ENCODE assay signal across 20 cellular contexts in genomic region chr1:164746677-164747076, GRCh38.
"Had no signal": no experiment of that assay in that cellular context is flagged by ENCODE, and none has a peak within 500 bp of the region (broad histone marks: within the 10 kb centered on the region; RNA-seq: fewer than 3 reads in every experiment).

No MANE protein-coding gene starts in this region.

- DNase-seq: activated CD4-positive, alpha-beta memory T cell treated with anti-CD3 and anti-CD28 coated beads, Interleukin-2, amount 10 ng/mL, durations not matched to agents 7 days and 5 days; activated CD4-positive, alpha-beta T cell treated with anti-CD3 and anti-CD28 coated beads for 36 hours; activated effector memory CD4-positive, alpha-beta T cell treated with Interleukin-2 at 50 U/mL for 16 hours; activated T-cell treated with anti-CD3 and anti-CD28 coated beads, Interleukin-2, amount 50 U/mL, for 4 hours; amniotic stem cell; central memory CD4-positive, alpha-beta T cell; cortex of kidney; effector CD4-positive, alpha-beta T cell; foreskin melanocyte; heart left ventricle; left lung; mesendoderm; nucleus accumbens; stimulated activated CD4-positive, alpha-beta T cell treated with anti-CD3 and anti-CD28 coated beads, Interleukin-12 subunit alpha, Interleukin-12 subunit beta, amount 100 ng/mL, for 4 hours; stimulated activated CD4-positive, alpha-beta T cell treated with anti-CD3 and anti-CD28 coated beads, Interleukin-2, amount 100 ng/mL, for 24 hours; T-helper 17 cell had no signal

- H3K4me3 Mint-ChIP-seq: activated CD4-positive, alpha-beta memory T cell treated with anti-CD3 and anti-CD28 coated beads, Interleukin-2, amount 10 ng/mL, durations not matched to agents 7 days and 5 days; activated CD4-positive, alpha-beta T cell treated with anti-CD3 and anti-CD28 coated beads for 36 hours; activated naive CD4-positive, alpha-beta T cell treated with anti-CD3 and anti-CD28 coated beads, Interleukin-2, amount 50 U/mL, for 24 hours; activated T-cell treated with anti-CD3 and anti-CD28 coated beads, Interleukin-2, amount 50 U/mL, for 4 hours; natural killer cell treated with Interleukin-12 subunit alpha and Interleukin-12 subunit beta and Interleukin-15 and Interleukin-18, amount 100 ng/mL, for 72 hours; stimulated activated effector memory CD8-positive, alpha-beta T cell treated with anti-CD3 and anti-CD28 coated beads, Interleukin-12 subunit alpha, Interleukin-12 subunit beta, amount 100 ng/mL, for 72 hours; T-helper 17 cell had no signal

- H3K9me3 ChIP-seq: heart left ventricle, left lung, tibial nerve had no signal

- ATAC-seq: activated CD4-positive, alpha-beta T cell treated with anti-CD3 and anti-CD28 coated beads for 36 hours; activated T-cell treated with anti-CD3 and anti-CD28 coated beads, Interleukin-2, amount 50 U/mL, for 4 hours; heart left ventricle; left lung; natural killer cell treated with Interleukin-12 subunit alpha and Interleukin-12 subunit beta and Interleukin-15 and Interleukin-18, amount 100 ng/mL, for 72 hours; stimulated activated effector memory CD8-positive, alpha-beta T cell treated with anti-CD3 and anti-CD28 coated beads, Interleukin-12 subunit alpha, Interleukin-12 subunit beta, amount 100 ng/mL, for 72 hours; T-helper 17 cell had no signal

- H3K4me1 ChIP-seq: left lung had no signal

- H3K4me3 ChIP-seq: heart left ventricle, left lung, tibial nerve had no signal

- H3K27me3 ChIP-seq: heart left ventricle, left lung, tibial nerve had no signal

- H3K27ac Mint-ChIP-seq: activated CD4-positive, alpha-beta memory T cell treated with anti-CD3 and anti-CD28 coated beads, Interleukin-2, amount 10 ng/mL, durations not matched to agents 7 days and 5 days; activated CD4-positive, alpha-beta T cell treated with anti-CD3 and anti-CD28 coated beads for 36 hours; activated naive CD4-positive, alpha-beta T cell treated with anti-CD3 and anti-CD28 coated beads, Interleukin-2, amount 50 U/mL, for 24 hours; natural killer cell treated with Interleukin-12 subunit alpha and Interleukin-12 subunit beta and Interleukin-15 and Interleukin-18, amount 100 ng/mL, for 72 hours; stimulated activated effector memory CD8-positive, alpha-beta T cell treated with anti-CD3 and anti-CD28 coated beads, Interleukin-12 subunit alpha, Interleukin-12 subunit beta, amount 100 ng/mL, for 72 hours; T-helper 17 cell had no signal

- H3K27me3 Mint-ChIP-seq: activated CD4-positive, alpha-beta memory T cell treated with anti-CD3 and anti-CD28 coated beads, Interleukin-2, amount 10 ng/mL, durations not matched to agents 7 days and 5 days; activated CD4-positive, alpha-beta T cell treated with anti-CD3 and anti-CD28 coated beads for 36 hours; T-helper 17 cell had no signal

- H3K36me3 Mint-ChIP-seq: activated naive CD4-positive, alpha-beta T cell treated with anti-CD3 and anti-CD28 coated beads, Interleukin-2, amount 50 U/mL, for 24 hours; natural killer cell treated with Interleukin-12 subunit alpha and Interleukin-12 subunit beta and Interleukin-15 and Interleukin-18, amount 100 ng/mL, for 72 hours; stimulated activated effector memory CD8-positive, alpha-beta T cell treated with anti-CD3 and anti-CD28 coated beads, Interleukin-12 subunit alpha, Interleukin-12 subunit beta, amount 100 ng/mL, for 72 hours had no signal

- H3K36me3 ChIP-seq: heart left ventricle, left lung, tibial nerve had no signal

- H3K4me1 Mint-ChIP-seq: activated CD4-positive, alpha-beta memory T cell treated with anti-CD3 and anti-CD28 coated beads, Interleukin-2, amount 10 ng/mL, durations not matched to agents 7 days and 5 days; activated CD4-positive, alpha-beta T cell treated with anti-CD3 and anti-CD28 coated beads for 36 hours; activated naive CD4-positive, alpha-beta T cell treated with anti-CD3 and anti-CD28 coated beads, Interleukin-2, amount 50 U/mL, for 24 hours; stimulated activated effector memory CD8-positive, alpha-beta T cell treated with anti-CD3 and anti-CD28 coated beads, Interleukin-12 subunit alpha, Interleukin-12 subunit beta, amount 100 ng/mL, for 72 hours; T-helper 17 cell had no signal

- H3K9me3 Mint-ChIP-seq: activated CD4-positive, alpha-beta memory T cell treated with anti-CD3 and anti-CD28 coated beads, Interleukin-2, amount 10 ng/mL, durations not matched to agents 7 days and 5 days; activated naive CD4-positive, alpha-beta T cell treated with anti-CD3 and anti-CD28 coated beads, Interleukin-2, amount 50 U/mL, for 24 hours; activated T-cell treated with anti-CD3 and anti-CD28 coated beads, Interleukin-2, amount 50 U/mL, for 4 hours; natural killer cell treated with Interleukin-12 subunit alpha and Interleukin-12 subunit beta and Interleukin-15 and Interleukin-18, amount 100 ng/mL, for 72 hours; stimulated activated effector memory CD8-positive, alpha-beta T cell treated with anti-CD3 and anti-CD28 coated beads, Interleukin-12 subunit alpha, Interleukin-12 subunit beta, amount 100 ng/mL, for 72 hours had no signal
